19 cellular contexts compared by ENCODE assay signal in genomic region chr5:28226407-28226806, GRCh38.
DNase-seq lines count a peak whose midpoint lies in the region; ATAC-seq and TF ChIP-seq lines count a peak whose summit lies in the region.
"Had no signal": no experiment of that assay in that cellular context is flagged by ENCODE, and none has a peak within 500 bp of the region (broad histone marks: within the 10 kb centered on the region; RNA-seq: fewer than 3 reads in every experiment).

No MANE protein-coding gene starts in this region.

- peak; percentile 67 for DNase-seq in DMS53 (lab: John Stamatoyannopoulos, UW)
- peak; percentile 24 for DNase-seq in LoVo (ENCODE audit: low spot score)
- DNase-seq in amniotic epithelial cell (ENCODE audit: low read depth): peak; percentile 2
- DNase-seq in fibroblast of mammary gland (ENCODE audit: low read depth): peak; percentile 1
- DNase-seq in D341Med (ENCODE audit: low spot score): no peak
- DNase-seq: Calu3, DMS153, Karpas-422, NCI-H1048, NCI-H1417, NCI-H1694, NCI-H2029 treated with DMSO at 0.1 percent for 48 hours, NCI-H2227 treated with DMSO at 0.1 percent for 48 hours, NCI-H526 treated with DMSO at 0.1 percent for 48 hours, SK-N-SH had no signal

- H3K4me3 Mint-ChIP-seq in stimulated activated memory B cell treated with anti-CD40 and anti-IgM and Interleukin-4, amounts not matched to agents 10 μg/mL and 1 μg/mL and 100 μg/mL, for 72 hours: no peak overlapping the region

- no peaks in the 10 kb centered on the region for H3K36me3 Mint-ChIP-seq in stimulated activated memory B cell treated with anti-CD40 and anti-IgM and Interleukin-4, amounts not matched to agents 10 μg/mL and 1 μg/mL and 100 μg/mL, for 72 hours

- no peak for TF ChIP-seq CTCF in fibroblast of mammary gland (conservative IDR thresholded peaks at IDR 0.05; ENCODE audit: control insufficient read depth, insufficient read depth, low read depth, low read length)

- no peak overlapping the region for H3K27ac Mint-ChIP-seq in stimulated activated memory B cell treated with anti-CD40 and anti-IgM and Interleukin-4, amounts not matched to agents 10 μg/mL and 1 μg/mL and 100 μg/mL, for 72 hours

- H3K4me1 Mint-ChIP-seq in stimulated activated memory B cell treated with anti-CD40 and anti-IgM and Interleukin-4, amounts not matched to agents 10 μg/mL and 1 μg/mL and 100 μg/mL, for 72 hours: no peaks in the 10 kb centered on the region

- no peak for ATAC-seq in stimulated activated memory B cell treated with anti-CD40 and anti-IgM and Interleukin-4, amounts not matched to agents 10 μg/mL and 1 μg/mL and 100 μg/mL, for 72 hours
- ATAC-seq in GM18873 (IDR thresholded peaks at IDR 0.05; ENCODE audit: low FRiP score, unreplicated experiment) (no peak), GM18868 (IDR thresholded peaks at IDR 0.05; ENCODE audit: unreplicated experiment) (no peak)
- ATAC-seq: HCT116 had no signal

- no peak overlapping the region for H3K4me3 ChIP-seq in fibroblast of mammary gland (ENCODE audit: control insufficient read depth, low read depth, low read length)

- no peaks in the 10 kb centered on the region for H3K27me3 Mint-ChIP-seq in stimulated activated memory B cell treated with anti-CD40 and anti-IgM and Interleukin-4, amounts not matched to agents 10 μg/mL and 1 μg/mL and 100 μg/mL, for 72 hours

- peaks cover 3% of the 10 kb centered on the region for H3K9me3 Mint-ChIP-seq in stimulated activated memory B cell treated with anti-CD40 and anti-IgM and Interleukin-4, amounts not matched to agents 10 μg/mL and 1 μg/mL and 100 μg/mL, for 72 hours
